1 cellular context compared by ENCODE assay signal in the genomic region with DNA sequence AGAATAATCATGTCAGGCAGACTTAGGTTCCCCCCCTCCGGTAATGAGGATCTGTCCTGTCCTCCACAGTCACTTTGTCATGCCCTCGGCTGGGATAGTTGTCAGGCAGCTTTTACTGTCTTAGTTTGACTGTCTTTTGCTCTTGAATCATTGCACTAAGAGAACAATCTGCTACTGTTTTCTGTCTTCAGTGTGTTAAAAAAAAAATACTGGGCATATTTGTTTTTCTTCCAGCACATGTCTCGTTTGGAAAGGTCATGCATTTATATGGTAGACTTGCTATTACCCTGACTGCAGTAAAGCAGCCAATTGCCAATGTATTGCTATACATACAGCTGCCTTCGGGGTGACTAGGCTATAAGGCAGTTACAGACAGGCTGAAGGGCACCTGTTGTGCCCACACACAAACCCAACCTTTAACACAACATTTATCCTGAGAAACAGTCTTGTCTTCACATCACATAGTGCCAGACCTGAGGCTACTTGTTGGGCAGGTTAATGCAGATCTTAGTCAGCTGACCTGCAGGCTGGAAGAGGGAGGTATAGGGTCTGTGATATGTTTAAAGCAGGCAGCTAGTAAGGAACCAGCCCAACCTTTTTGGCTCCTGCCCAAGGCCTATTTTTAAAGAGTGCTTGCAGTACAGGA.
TF ChIP-seq lines count a peak whose summit lies in the region.

No MANE protein-coding gene starts in this region.

TF ChIP-seq in HepG2, 621 proteins besides CTCF, POLR2A, EP300 and RAD21:
- TF ChIP-seq, protein P1, sequence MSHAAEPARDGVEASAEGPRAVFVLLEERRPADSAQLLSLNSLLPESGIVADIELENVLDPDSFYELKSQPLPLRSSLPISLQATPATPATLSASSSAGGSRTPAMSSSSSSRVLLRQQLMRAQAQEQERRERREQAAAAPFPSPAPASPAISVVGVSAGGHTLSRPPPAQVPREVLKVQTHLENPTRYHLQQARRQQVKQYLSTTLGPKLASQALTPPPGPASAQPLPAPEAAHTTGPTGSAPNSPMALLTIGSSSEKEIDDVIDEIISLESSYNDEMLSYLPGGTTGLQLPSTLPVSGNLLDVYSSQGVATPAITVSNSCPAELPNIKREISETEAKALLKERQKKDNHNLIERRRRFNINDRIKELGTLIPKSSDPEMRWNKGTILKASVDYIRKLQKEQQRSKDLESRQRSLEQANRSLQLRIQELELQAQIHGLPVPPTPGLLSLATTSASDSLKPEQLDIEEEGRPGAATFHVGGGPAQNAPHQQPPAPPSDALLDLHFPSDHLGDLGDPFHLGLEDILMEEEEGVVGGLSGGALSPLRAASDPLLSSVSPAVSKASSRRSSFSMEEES (CRISPR knock-in tag; IDR thresholded peaks at IDR 0.05) = no peak
- TF ChIP-seq, protein P2, sequence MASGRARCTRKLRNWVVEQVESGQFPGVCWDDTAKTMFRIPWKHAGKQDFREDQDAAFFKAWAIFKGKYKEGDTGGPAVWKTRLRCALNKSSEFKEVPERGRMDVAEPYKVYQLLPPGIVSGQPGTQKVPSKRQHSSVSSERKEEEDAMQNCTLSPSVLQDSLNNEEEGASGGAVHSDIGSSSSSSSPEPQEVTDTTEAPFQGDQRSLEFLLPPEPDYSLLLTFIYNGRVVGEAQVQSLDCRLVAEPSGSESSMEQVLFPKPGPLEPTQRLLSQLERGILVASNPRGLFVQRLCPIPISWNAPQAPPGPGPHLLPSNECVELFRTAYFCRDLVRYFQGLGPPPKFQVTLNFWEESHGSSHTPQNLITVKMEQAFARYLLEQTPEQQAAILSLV (CRISPR knock-in tag; IDR thresholded peaks at IDR 0.05; ENCODE audit: borderline replicate concordance) = no peak
- peak; percentile 82; the same call in 1 of the 2 replicates for TF ChIP-seq ZNF362 (CRISPR knock-in tag; IDR thresholded peaks at IDR 0.05; ENCODE audit: borderline replicate concordance)
- TF ChIP-seq, protein P3, sequence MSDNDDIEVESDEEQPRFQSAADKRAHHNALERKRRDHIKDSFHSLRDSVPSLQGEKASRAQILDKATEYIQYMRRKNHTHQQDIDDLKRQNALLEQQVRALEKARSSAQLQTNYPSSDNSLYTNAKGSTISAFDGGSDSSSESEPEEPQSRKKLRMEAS (IDR thresholded peaks at IDR 0.05) = no peak
- 0 out of 2 replicates have a peak, but pooled peaks have one; percentile 16 for TF ChIP-seq ELF3 (CRISPR knock-in tag; IDR thresholded peaks at IDR 0.05)
- TF ChIP-seq, protein P4, sequence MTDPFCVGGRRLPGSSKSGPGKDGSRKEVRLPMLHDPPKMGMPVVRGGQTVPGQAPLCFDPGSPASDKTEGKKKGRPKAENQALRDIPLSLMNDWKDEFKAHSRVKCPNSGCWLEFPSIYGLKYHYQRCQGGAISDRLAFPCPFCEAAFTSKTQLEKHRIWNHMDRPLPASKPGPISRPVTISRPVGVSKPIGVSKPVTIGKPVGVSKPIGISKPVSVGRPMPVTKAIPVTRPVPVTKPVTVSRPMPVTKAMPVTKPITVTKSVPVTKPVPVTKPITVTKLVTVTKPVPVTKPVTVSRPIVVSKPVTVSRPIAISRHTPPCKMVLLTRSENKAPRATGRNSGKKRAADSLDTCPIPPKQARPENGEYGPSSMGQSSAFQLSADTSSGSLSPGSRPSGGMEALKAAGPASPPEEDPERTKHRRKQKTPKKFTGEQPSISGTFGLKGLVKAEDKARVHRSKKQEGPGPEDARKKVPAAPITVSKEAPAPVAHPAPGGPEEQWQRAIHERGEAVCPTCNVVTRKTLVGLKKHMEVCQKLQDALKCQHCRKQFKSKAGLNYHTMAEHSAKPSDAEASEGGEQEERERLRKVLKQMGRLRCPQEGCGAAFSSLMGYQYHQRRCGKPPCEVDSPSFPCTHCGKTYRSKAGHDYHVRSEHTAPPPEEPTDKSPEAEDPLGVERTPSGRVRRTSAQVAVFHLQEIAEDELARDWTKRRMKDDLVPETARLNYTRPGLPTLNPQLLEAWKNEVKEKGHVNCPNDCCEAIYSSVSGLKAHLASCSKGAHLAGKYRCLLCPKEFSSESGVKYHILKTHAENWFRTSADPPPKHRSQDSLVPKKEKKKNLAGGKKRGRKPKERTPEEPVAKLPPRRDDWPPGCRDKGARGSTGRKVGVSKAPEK (CRISPR knock-in tag; IDR thresholded peaks at IDR 0.05; ENCODE audit: borderline replicate concordance) = no peak
- no peak for TF ChIP-seq JUN (CRISPR knock-in tag; IDR thresholded peaks at IDR 0.05)
- no peak for TF ChIP-seq ZBTB7B (CRISPR knock-in tag; IDR thresholded peaks at IDR 0.05)
- TF ChIP-seq, protein P5, sequence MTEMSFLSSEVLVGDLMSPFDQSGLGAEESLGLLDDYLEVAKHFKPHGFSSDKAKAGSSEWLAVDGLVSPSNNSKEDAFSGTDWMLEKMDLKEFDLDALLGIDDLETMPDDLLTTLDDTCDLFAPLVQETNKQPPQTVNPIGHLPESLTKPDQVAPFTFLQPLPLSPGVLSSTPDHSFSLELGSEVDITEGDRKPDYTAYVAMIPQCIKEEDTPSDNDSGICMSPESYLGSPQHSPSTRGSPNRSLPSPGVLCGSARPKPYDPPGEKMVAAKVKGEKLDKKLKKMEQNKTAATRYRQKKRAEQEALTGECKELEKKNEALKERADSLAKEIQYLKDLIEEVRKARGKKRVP (CRISPR knock-in tag; IDR thresholded peaks at IDR 0.05) = 0 out of 4 replicates have a peak, but pooled peaks of 1 of the 2 experiments have one; percentile 13
- TF ChIP-seq RBAK (CRISPR knock-in tag; IDR thresholded peaks at IDR 0.05) = peak; percentile 92
- TF ChIP-seq ZNF431 (CRISPR knock-in tag; IDR thresholded peaks at IDR 0.05; ENCODE audit: borderline replicate concordance, low read depth) = 0 out of 2 replicates have a peak, but pooled peaks have one; percentile 30
- 0 out of 2 replicates have a peak, but pooled peaks have one; percentile 45 for TF ChIP-seq IKZF5 (CRISPR knock-in tag; IDR thresholded peaks at IDR 0.05)
- TF ChIP-seq ZNF12 (CRISPR knock-in tag; IDR thresholded peaks at IDR 0.05) = peak; percentile 99
- no peak for TF ChIP-seq ZBTB46 (CRISPR knock-in tag; IDR thresholded peaks at IDR 0.05; ENCODE audit: borderline replicate concordance)
- TF ChIP-seq MATR3 (CRISPR knock-in tag; IDR thresholded peaks at IDR 0.05) = no peak
- no peak for TF ChIP-seq ZBTB2 (CRISPR knock-in tag; IDR thresholded peaks at IDR 0.05; ENCODE audit: low read depth)
- TF ChIP-seq SOX6 (IDR thresholded peaks at IDR 0.05) = no peak
- peak; percentile 19; the same call in 1 of the 2 replicates for TF ChIP-seq SOX6 (CRISPR knock-in tag; IDR thresholded peaks at IDR 0.05)
- 0 out of 2 replicates have a peak, but pooled peaks have one; percentile 33 for TF ChIP-seq GATAD2A (CRISPR knock-in tag; IDR thresholded peaks at IDR 0.05)
- 0 out of 2 replicates have a peak, but pooled peaks have one; percentile 18 for TF ChIP-seq SOX5 (CRISPR knock-in tag; IDR thresholded peaks at IDR 0.05; ENCODE audit: borderline replicate concordance)
- TF ChIP-seq, protein P6, sequence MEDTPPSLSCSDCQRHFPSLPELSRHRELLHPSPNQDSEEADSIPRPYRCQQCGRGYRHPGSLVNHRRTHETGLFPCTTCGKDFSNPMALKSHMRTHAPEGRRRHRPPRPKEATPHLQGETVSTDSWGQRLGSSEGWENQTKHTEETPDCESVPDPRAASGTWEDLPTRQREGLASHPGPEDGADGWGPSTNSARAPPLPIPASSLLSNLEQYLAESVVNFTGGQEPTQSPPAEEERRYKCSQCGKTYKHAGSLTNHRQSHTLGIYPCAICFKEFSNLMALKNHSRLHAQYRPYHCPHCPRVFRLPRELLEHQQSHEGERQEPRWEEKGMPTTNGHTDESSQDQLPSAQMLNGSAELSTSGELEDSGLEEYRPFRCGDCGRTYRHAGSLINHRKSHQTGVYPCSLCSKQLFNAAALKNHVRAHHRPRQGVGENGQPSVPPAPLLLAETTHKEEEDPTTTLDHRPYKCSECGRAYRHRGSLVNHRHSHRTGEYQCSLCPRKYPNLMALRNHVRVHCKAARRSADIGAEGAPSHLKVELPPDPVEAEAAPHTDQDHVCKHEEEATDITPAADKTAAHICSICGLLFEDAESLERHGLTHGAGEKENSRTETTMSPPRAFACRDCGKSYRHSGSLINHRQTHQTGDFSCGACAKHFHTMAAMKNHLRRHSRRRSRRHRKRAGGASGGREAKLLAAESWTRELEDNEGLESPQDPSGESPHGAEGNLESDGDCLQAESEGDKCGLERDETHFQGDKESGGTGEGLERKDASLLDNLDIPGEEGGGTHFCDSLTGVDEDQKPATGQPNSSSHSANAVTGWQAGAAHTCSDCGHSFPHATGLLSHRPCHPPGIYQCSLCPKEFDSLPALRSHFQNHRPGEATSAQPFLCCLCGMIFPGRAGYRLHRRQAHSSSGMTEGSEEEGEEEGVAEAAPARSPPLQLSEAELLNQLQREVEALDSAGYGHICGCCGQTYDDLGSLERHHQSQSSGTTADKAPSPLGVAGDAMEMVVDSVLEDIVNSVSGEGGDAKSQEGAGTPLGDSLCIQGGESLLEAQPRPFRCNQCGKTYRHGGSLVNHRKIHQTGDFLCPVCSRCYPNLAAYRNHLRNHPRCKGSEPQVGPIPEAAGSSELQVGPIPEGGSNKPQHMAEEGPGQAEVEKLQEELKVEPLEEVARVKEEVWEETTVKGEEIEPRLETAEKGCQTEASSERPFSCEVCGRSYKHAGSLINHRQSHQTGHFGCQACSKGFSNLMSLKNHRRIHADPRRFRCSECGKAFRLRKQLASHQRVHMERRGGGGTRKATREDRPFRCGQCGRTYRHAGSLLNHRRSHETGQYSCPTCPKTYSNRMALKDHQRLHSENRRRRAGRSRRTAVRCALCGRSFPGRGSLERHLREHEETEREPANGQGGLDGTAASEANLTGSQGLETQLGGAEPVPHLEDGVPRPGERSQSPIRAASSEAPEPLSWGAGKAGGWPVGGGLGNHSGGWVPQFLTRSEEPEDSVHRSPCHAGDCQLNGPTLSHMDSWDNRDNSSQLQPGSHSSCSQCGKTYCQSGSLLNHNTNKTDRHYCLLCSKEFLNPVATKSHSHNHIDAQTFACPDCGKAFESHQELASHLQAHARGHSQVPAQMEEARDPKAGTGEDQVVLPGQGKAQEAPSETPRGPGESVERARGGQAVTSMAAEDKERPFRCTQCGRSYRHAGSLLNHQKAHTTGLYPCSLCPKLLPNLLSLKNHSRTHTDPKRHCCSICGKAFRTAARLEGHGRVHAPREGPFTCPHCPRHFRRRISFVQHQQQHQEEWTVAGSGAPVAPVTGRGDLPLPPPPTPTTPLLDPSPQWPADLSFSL (CRISPR knock-in tag; IDR thresholded peaks at IDR 0.05) = no peak
- TF ChIP-seq ZBTB20 (CRISPR knock-in tag; IDR thresholded peaks at IDR 0.05; ENCODE audit: borderline replicate concordance, low read depth) = no peak
- no peak for TF ChIP-seq HMGA1 (CRISPR knock-in tag; conservative IDR thresholded peaks at IDR 0.05)
- 0 out of 2 replicates have a peak, but pooled peaks have one; percentile 31 for TF ChIP-seq PHF21A (CRISPR knock-in tag; IDR thresholded peaks at IDR 0.05)
